ENCODE assay signal across 16 cellular contexts in the genomic region with DNA sequence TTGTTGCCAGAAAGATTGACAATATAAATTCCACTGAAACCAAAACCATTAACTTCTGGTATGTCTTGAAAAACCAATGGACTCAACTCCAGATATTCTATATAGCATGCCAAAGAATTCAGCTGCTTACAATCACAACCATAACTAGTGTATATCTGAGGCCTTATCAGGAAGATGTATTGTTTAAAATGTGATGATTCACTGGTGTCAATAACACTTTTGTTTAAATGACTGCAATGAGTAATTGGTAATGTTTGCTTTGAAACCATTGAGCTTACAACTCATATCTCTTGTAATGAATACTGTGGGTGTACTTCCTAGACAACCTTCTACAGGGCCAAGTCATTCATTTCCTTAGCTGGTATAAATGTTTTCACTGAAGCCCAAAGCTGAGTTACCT.
DNase-seq lines count a peak whose midpoint lies in the region; ATAC-seq and TF ChIP-seq lines count a peak whose summit lies in the region.
"Had no signal": no experiment of that assay in that cellular context is flagged by ENCODE, and none has a peak within 500 bp of the region (broad histone marks: within the 10 kb centered on the region; RNA-seq: fewer than 3 reads in every experiment).

No MANE protein-coding gene starts in this region.

- no peak for TF ChIP-seq CTCF in cardiac fibroblast (IDR thresholded peaks at IDR 0.05; ENCODE audit: low read depth, low read length)

- no peaks in the 10 kb centered on the region for H3K27me3 Mint-ChIP-seq in natural killer cell treated with Interleukin-12 subunit alpha and Interleukin-12 subunit beta and Interleukin-15 and Interleukin-18, amount 100 ng/mL, for 72 hours
- H3K27me3 Mint-ChIP-seq: activated CD4-positive, alpha-beta T cell treated with anti-CD3 and anti-CD28 coated beads, Interleukin-2, amount 10 ng/mL, durations not matched to agents 24 days and 14 days; stimulated activated naive CD8-positive, alpha-beta T cell treated with anti-CD3 and anti-CD28 coated beads, Interleukin-15, amount 100 ng/mL, for 72 hours had no signal

- H3K36me3 Mint-ChIP-seq in natural killer cell treated with Interleukin-12 subunit alpha and Interleukin-12 subunit beta and Interleukin-15 and Interleukin-18, amount 100 ng/mL, for 72 hours = no peaks in the 10 kb centered on the region

- H3K9me3 Mint-ChIP-seq in natural killer cell treated with Interleukin-12 subunit alpha and Interleukin-12 subunit beta and Interleukin-15 and Interleukin-18, amount 100 ng/mL, for 72 hours = peaks cover 18% of the 10 kb centered on the region
- H3K9me3 Mint-ChIP-seq: activated CD4-positive, alpha-beta T cell treated with anti-CD3 and anti-CD28 coated beads, Interleukin-2, amount 10 ng/mL, durations not matched to agents 24 days and 14 days; GM23338; neural crest cell had no signal

- no peak overlapping the region for H3K4me3 Mint-ChIP-seq in natural killer cell treated with Interleukin-12 subunit alpha and Interleukin-12 subunit beta and Interleukin-15 and Interleukin-18, amount 100 ng/mL, for 72 hours
- H3K4me3 Mint-ChIP-seq: activated CD4-positive, alpha-beta T cell treated with anti-CD3 and anti-CD28 coated beads, Interleukin-2, amount 10 ng/mL, durations not matched to agents 24 days and 14 days; activated T-cell treated with anti-CD3 and anti-CD28 coated beads, Interleukin-2, amount 50 U/mL, for 4 hours; GM23338; neural crest cell; stimulated activated naive CD8-positive, alpha-beta T cell treated with anti-CD3 and anti-CD28 coated beads, Interleukin-15, amount 100 ng/mL, for 72 hours had no signal

- ATAC-seq in natural killer cell treated with Interleukin-12 subunit alpha and Interleukin-12 subunit beta and Interleukin-15 and Interleukin-18, amount 100 ng/mL, for 72 hours = no peak
- ATAC-seq: activated T-cell treated with anti-CD3 and anti-CD28 coated beads, Interleukin-2, amount 50 U/mL, for 4 hours; GM23338; left ventricle myocardium superior; stimulated activated naive CD8-positive, alpha-beta T cell treated with anti-CD3 and anti-CD28 coated beads, Interleukin-15, amount 100 ng/mL, for 72 hours had no signal

- in situ Hi-C loops in G401 (cut with HindIII; ENCODE audit: low sequenced_read_pairs) = no loop called here

- DNase-seq in Daoy (ENCODE audit: low read depth) (peak; percentile 71), NCI-H2029 (lab: John Stamatoyannopoulos, UW) (peak; percentile 60), cardiac fibroblast (ENCODE audit: low read depth in 2 of 2) (peak; percentile 7 to 44), lung microvascular endothelial cell (ENCODE audit: low read depth in 2 of 2) (peak; percentile 9 to 50), T1000 (lab: John Stamatoyannopoulos, UW) (no peak), DMS 273 (lab: John Stamatoyannopoulos, UW; ENCODE audit: unreplicated experiment) (no peak), G401 (ENCODE audit: low spot score) (no peak)
- DNase-seq in natural killer cell treated with Interleukin-12 subunit alpha and Interleukin-12 subunit beta and Interleukin-15 and Interleukin-18, amount 100 ng/mL, for 72 hours (ENCODE audit: low spot score) = no peak
- DNase-seq: activated CD4-positive, alpha-beta T cell treated with anti-CD3 and anti-CD28 coated beads, Interleukin-2, amount 10 ng/mL, durations not matched to agents 24 days and 14 days; activated T-cell treated with anti-CD3 and anti-CD28 coated beads, Interleukin-2, amount 50 U/mL, for 4 hours; left ventricle myocardium superior; NCI-H2171 treated with DMSO at 0.1 percent for 48 hours; stimulated activated naive CD8-positive, alpha-beta T cell treated with anti-CD3 and anti-CD28 coated beads, Interleukin-15, amount 100 ng/mL, for 72 hours; T-helper 2 cell had no signal

- no peak overlapping the region for H3K4me3 ChIP-seq in cardiac fibroblast (replicated peaks in 1 of 2; ENCODE audit: low read depth in 2 of 2, low read length in 2 of 2)
- H3K4me3 ChIP-seq: GM23338 had no signal

- H3K4me1 Mint-ChIP-seq in natural killer cell treated with Interleukin-12 subunit alpha and Interleukin-12 subunit beta and Interleukin-15 and Interleukin-18, amount 100 ng/mL, for 72 hours (ENCODE audit: low read depth in 2 of 2) = no peaks in the 10 kb centered on the region
- H3K4me1 Mint-ChIP-seq: activated CD4-positive, alpha-beta T cell treated with anti-CD3 and anti-CD28 coated beads, Interleukin-2, amount 10 ng/mL, durations not matched to agents 24 days and 14 days; GM23338; neural crest cell; stimulated activated naive CD8-positive, alpha-beta T cell treated with anti-CD3 and anti-CD28 coated beads, Interleukin-15, amount 100 ng/mL, for 72 hours had no signal

- no peak overlapping the region for H3K27ac Mint-ChIP-seq in natural killer cell treated with Interleukin-12 subunit alpha and Interleukin-12 subunit beta and Interleukin-15 and Interleukin-18, amount 100 ng/mL, for 72 hours
- H3K27ac Mint-ChIP-seq: activated CD4-positive, alpha-beta T cell treated with anti-CD3 and anti-CD28 coated beads, Interleukin-2, amount 10 ng/mL, durations not matched to agents 24 days and 14 days; GM23338; stimulated activated naive CD8-positive, alpha-beta T cell treated with anti-CD3 and anti-CD28 coated beads, Interleukin-15, amount 100 ng/mL, for 72 hours had no signal

Comparison
In these comparisons a context has a peak if more than half of its experiments do, and no peak if none do; other contexts are left out.
1. DNase-seq: peak in Daoy (single experiment), NCI-H2029 (single experiment), cardiac fibroblast (2 of 2) and lung microvascular endothelial cell (2 of 2); none in T1000 (single experiment), natural killer cell treated with Interleukin-12 subunit alpha and Interleukin-12 subunit beta and Interleukin-15 and Interleukin-18, amount 100 ng/mL, for 72 hours (single experiment), DMS 273 (single experiment) and G401 (single experiment).